8 cellular contexts compared by ENCODE assay signal in genomic region chr4:110514889-110515479, GRCh38. TPM values are rescaled to one million over a fixed set of nuclear protein-coding genes. Genes with fewer than 3 reads are reported as not detected.
A peak's percentile ranks its signal among the peaks of the same experiment; 100 is the strongest.
DNase-seq lines count a peak whose midpoint lies in the region; ATAC-seq and TF ChIP-seq lines count a peak whose summit lies in the region.

No MANE protein-coding gene starts in this region.

- H3K27ac Mint-ChIP-seq in activated naive CD4-positive, alpha-beta T cell treated with anti-CD3 and anti-CD28 coated beads, Interleukin-2, amount 50 U/mL, for 24 hours: no peak overlapping the region
- H3K27ac Mint-ChIP-seq in brain: no peak overlapping the region

- peaks cover 17% of the 10 kb centered on the region for H3K4me1 Mint-ChIP-seq in activated naive CD4-positive, alpha-beta T cell treated with anti-CD3 and anti-CD28 coated beads, Interleukin-2, amount 50 U/mL, for 24 hours
- H3K4me1 Mint-ChIP-seq in brain: no peaks in the 10 kb centered on the region

- DNase-seq in activated naive CD4-positive, alpha-beta T cell treated with anti-CD3 and anti-CD28 coated beads, Interleukin-2, amount 50 U/mL, for 16 hours: no peak
- DNase-seq in NCI-H2196 (lab: John Stamatoyannopoulos, UW; ENCODE audit: unreplicated experiment): peak; percentile 1
- no peak for DNase-seq in lung (ENCODE audit: low spot score)
- DNase-seq in NCI-H146 (lab: John Stamatoyannopoulos, UW): no peak
- DNase-seq in ecto neural progenitor cell (ENCODE audit: low spot score): no peak
- no peak for DNase-seq in NK-92 treated with Interleukin-12 subunit alpha and Interleukin-12 subunit beta, amount 100 ng/mL, for 24 hours (lab: John Stamatoyannopoulos, UW)

- no peak for ATAC-seq in lung (ENCODE audit: insufficient read depth, low FRiP score)

- no peaks in the 10 kb centered on the region for H3K4me1 ChIP-seq in lung (ENCODE audit: control insufficient read depth in 2 of 2, insufficient read depth in 2 of 2, low read length in 2 of 2)

- H3K36me3 ChIP-seq in lung (ENCODE audit: control insufficient read depth in 2 of 2, insufficient read depth in 2 of 2, low read length in 2 of 2): no peaks in the 10 kb centered on the region

- H3K27ac ChIP-seq in lung (ENCODE audit: low read depth in 1 of 2, low read length in 1 of 2): no peak overlapping the region

- no peaks in the 10 kb centered on the region for H3K27me3 Mint-ChIP-seq in activated naive CD4-positive, alpha-beta T cell treated with anti-CD3 and anti-CD28 coated beads, Interleukin-2, amount 50 U/mL, for 24 hours
- H3K27me3 Mint-ChIP-seq in brain: peaks cover 4% of the 10 kb centered on the region

- H3K4me3 Mint-ChIP-seq in activated naive CD4-positive, alpha-beta T cell treated with anti-CD3 and anti-CD28 coated beads, Interleukin-2, amount 50 U/mL, for 24 hours: peak overlapping the region; percentile 93
- no peak overlapping the region for H3K4me3 Mint-ChIP-seq in brain

- H3K4me3 ChIP-seq in lung: no peak overlapping the region

- no peaks in the 10 kb centered on the region for H3K27me3 ChIP-seq in lung (ENCODE audit: control insufficient read depth, insufficient read depth)

- H3K9me3 ChIP-seq in lung (ENCODE audit: control insufficient read depth in 2 of 2, insufficient read depth in 1 of 2, low read length in 1 of 2): no peaks in the 10 kb centered on the region

- H3K9me3 Mint-ChIP-seq in activated naive CD4-positive, alpha-beta T cell treated with anti-CD3 and anti-CD28 coated beads, Interleukin-2, amount 50 U/mL, for 24 hours: no peaks in the 10 kb centered on the region
- peaks cover 0 to 2% (median 0%) of the 10 kb centered on the region in 5 experiments for H3K9me3 Mint-ChIP-seq in brain

- no peaks in the 10 kb centered on the region for H3K36me3 Mint-ChIP-seq in activated naive CD4-positive, alpha-beta T cell treated with anti-CD3 and anti-CD28 coated beads, Interleukin-2, amount 50 U/mL, for 24 hours
- no peaks in the 10 kb centered on the region for H3K36me3 Mint-ChIP-seq in brain

- peak; percentile 71 to 78 for TF ChIP-seq CTCF in brain (conservative IDR thresholded peaks at IDR 0.05)
- TF ChIP-seq CTCF in lung (IDR thresholded peaks at IDR 0.05; ENCODE audit: control extremely low read depth, extremely low read depth): peak; percentile 19

RNA-seq across cellular contexts. Expression of gene ENPEP, which starts 39.0 kb away (rescaled TPM):
- polyA plus RNA-seq in brain (ENCODE audit: insufficient read depth, low read depth, low replicate concordance) (2.1 TPM), lung (1 to 10 TPM; 1.0 to 1.8 TPM)
- 10 to 100 TPM in 1 of 2 donors, 1 to 10 TPM in 1; 5.3 to 26.3 TPM for total RNA-seq in lung
